19 cellular contexts compared by ENCODE assay signal in the genomic region with DNA sequence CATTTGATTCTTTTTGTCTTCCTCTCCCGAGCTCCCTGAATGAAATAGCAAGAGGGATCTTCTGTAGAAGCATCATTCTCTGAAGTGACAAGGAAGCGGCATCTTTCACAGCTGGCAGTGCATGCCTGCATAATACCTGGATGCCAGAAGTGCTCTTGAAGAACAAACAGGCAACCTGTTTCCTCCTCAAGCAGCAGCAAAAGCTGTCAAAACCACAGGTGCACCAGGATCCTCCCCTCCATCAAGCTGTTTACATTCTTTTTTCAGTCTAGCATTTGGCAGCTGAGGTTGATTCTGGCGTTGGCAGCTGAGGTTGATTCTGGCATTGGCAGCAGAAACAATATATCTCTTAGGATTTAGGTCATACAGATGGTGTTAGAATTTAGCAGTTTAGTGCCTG.
DNase-seq lines count a peak whose midpoint lies in the region; ATAC-seq lines count a peak whose summit lies in the region.
"Had no signal": no experiment of that assay in that cellular context is flagged by ENCODE, and none has a peak within 500 bp of the region (broad histone marks: within the 10 kb centered on the region; RNA-seq: fewer than 3 reads in every experiment).

No MANE protein-coding gene starts in this region.

- no peak overlapping the region for H3K14ac ChIP-seq in trophoblast cell (ENCODE audit: low read length)

- H2BK12ac ChIP-seq in trophoblast cell (ENCODE audit: low read length): no peak overlapping the region

- no peaks in the 10 kb centered on the region; the same call in 1 of the 2 replicates for H3K9me3 ChIP-seq in MG63
- H3K9me3 ChIP-seq in trophoblast cell (ENCODE audit: insufficient read depth, low read depth, low read length): no peaks in the 10 kb centered on the region
- H3K9me3 ChIP-seq: colonic mucosa, ovary, tibial artery had no signal

- ATAC-seq in GM18502 (IDR thresholded peaks at IDR 0.05; ENCODE audit: poor library complexity, unreplicated experiment) (no peak), GM19023 (IDR thresholded peaks at IDR 0.05; ENCODE audit: unreplicated experiment) (no peak)
- ATAC-seq: K562 had no signal

- no peak overlapping the region for H3K9ac ChIP-seq in trophoblast cell (ENCODE audit: low read length)

- no peak overlapping the region for H2AK5ac ChIP-seq in trophoblast cell (ENCODE audit: low read length)

- H3K4me3 ChIP-seq in MG63 (no peak overlapping the region), trophoblast cell (ENCODE audit: low read depth, low read length) (no peak overlapping the region)
- H3K4me3 ChIP-seq: colonic mucosa, K562, ovary, skin epidermis, tibial artery had no signal

- no peak overlapping the region for H3K4me2 ChIP-seq in trophoblast cell (ENCODE audit: low read length)

- H3K18ac ChIP-seq in trophoblast cell (ENCODE audit: low read length): no peak overlapping the region

- H2BK120ac ChIP-seq in trophoblast cell (ENCODE audit: insufficient read depth, low read length, poor library complexity): no peak overlapping the region

- no peak overlapping the region for H4K8ac ChIP-seq in trophoblast cell (ENCODE audit: low read depth, low read length)

- no peaks in the 10 kb centered on the region for H3K4me1 ChIP-seq in trophoblast cell (ENCODE audit: control insufficient read depth in 1 of 2, insufficient read depth in 2 of 2, low read length in 2 of 2)
- H3K4me1 ChIP-seq: colonic mucosa, tibial artery had no signal

- H2BK5ac ChIP-seq in trophoblast cell (ENCODE audit: low read depth, low read length, poor library complexity): no peak overlapping the region

- no peaks in the 10 kb centered on the region for H3K79me1 ChIP-seq in trophoblast cell (ENCODE audit: low read length)

- H4K12ac ChIP-seq in trophoblast cell (ENCODE audit: low read depth, low read length): no peak overlapping the region

- WGBS in trophoblast cell (ENCODE audit: extremely low coverage, insufficient coverage, insufficient read length): no CpG with 5 or more reads among the region's 3 CpGs

- no peak overlapping the region for H2AFZ ChIP-seq in trophoblast cell (ENCODE audit: insufficient read depth, low read length, poor library complexity)

- no peak overlapping the region for H3K27ac ChIP-seq in trophoblast cell (ENCODE audit: low read depth, low read length)
- H3K27ac ChIP-seq: colonic mucosa, HL-60, ovary, skin epidermis, tibial artery had no signal

- no peaks in the 10 kb centered on the region for H3K79me2 ChIP-seq in trophoblast cell (ENCODE audit: control insufficient read depth, insufficient read depth, low read length, poor library complexity)

- peak overlapping the region; percentile 61 for H3K23ac ChIP-seq in trophoblast cell (ENCODE audit: low read length)

- H3K27me3 ChIP-seq in MG63 (no peaks in the 10 kb centered on the region), trophoblast cell (ENCODE audit: insufficient read depth, low read length) (no peaks in the 10 kb centered on the region)
- H3K27me3 ChIP-seq: colonic mucosa, ovary, tibial artery had no signal

- no peak overlapping the region for H3K4ac ChIP-seq in trophoblast cell (ENCODE audit: low read depth, low read length)

- DNase-seq in MG63 (peak; percentile 43), NCI-H2081 (lab: John Stamatoyannopoulos, UW) (peak; percentile 63 to 84), NCI-H748 treated with DMSO at 0.1 percent for 48 hours (lab: John Stamatoyannopoulos, UW) (peak; percentile 0), trophoblast cell (no peak), activated gamma-delta T cell (lab: John Stamatoyannopoulos, UW) (no peak), putamen (ENCODE audit: low spot score) (no peak)
- DNase-seq: activated CD4-positive, alpha-beta T cell treated with anti-CD3 and anti-CD28 coated beads for 4 hours; activated naive CD4-positive, alpha-beta T cell treated with anti-CD3 and anti-CD28 coated beads, Interleukin-2, amount 10 ng/mL, durations not matched to agents 7 days and 5 days; activated T-cell treated with anti-CD3 and anti-CD28 coated beads for 4 hours; colonic mucosa; foreskin melanocyte; NCI-H1930; ovary; tibial artery had no signal

- no peak overlapping the region for H4K91ac ChIP-seq in trophoblast cell (ENCODE audit: low read depth, low read length)

- no peaks in the 10 kb centered on the region for H3K36me3 ChIP-seq in MG63
- no peaks in the 10 kb centered on the region for H3K36me3 ChIP-seq in trophoblast cell (ENCODE audit: control insufficient read depth in 1 of 2, insufficient read depth in 2 of 2, low read length in 2 of 2)
- H3K36me3 ChIP-seq: colonic mucosa, ovary, tibial artery had no signal

Comparison
In these comparisons a context has a peak if more than half of its experiments do, and no peak if none do; other contexts are left out.
1. DNase-seq: peak in MG63 (single experiment), NCI-H2081 (2 of 2) and NCI-H748 treated with DMSO at 0.1 percent for 48 hours (single experiment); none in trophoblast cell (0 of 2), activated gamma-delta T cell (single experiment) and putamen (single experiment).